ENCODE assay signal across 22 cellular contexts in the genomic region with DNA sequence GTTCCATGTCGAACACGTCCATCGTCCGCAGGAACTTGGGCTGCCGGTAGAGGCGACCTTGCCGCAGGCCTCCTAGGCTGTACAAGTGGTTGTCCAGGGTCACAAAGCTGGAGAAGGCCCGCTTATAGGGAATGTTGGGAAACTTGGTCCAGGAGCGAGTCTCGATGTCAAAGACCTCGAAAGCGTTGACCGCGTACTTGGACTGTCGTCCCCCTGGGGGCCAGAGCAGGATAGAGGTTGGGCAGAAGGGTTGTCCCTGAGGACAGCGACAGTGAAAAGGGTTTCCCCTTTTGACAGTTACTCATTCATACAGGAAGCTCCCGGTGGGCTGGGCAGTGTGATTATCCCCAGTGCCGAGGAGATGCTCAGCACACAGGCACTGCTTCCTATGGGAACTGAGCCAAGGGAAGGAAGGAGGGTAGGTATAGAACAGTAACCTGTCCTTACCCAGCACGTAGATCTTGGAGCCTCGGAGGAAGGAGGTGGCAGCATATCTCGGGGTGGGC. TPM values are rescaled to one million over a fixed set of nuclear protein-coding genes. Genes with fewer than 3 reads are reported as not detected.
A peak's percentile ranks its signal among the peaks of the same experiment; 100 is the strongest.
DNase-seq lines count a peak whose midpoint lies in the region; ATAC-seq and TF ChIP-seq lines count a peak whose summit lies in the region.
"Had no signal": no experiment of that assay in that cellular context is flagged by ENCODE, and none has a peak within 500 bp of the region (broad histone marks: within the 10 kb centered on the region; RNA-seq: fewer than 3 reads in every experiment).

No MANE protein-coding gene starts in this region.

- peaks cover 10% of the 10 kb centered on the region for H3F3A ChIP-seq in neural progenitor cell (ENCODE audit: low read depth)

- no peak overlapping the region for H3K9ac ChIP-seq in neural progenitor cell

- ATAC-seq in natural killer cell treated with Interleukin-12 subunit alpha and Interleukin-12 subunit beta and Interleukin-15 and Interleukin-18, amount 100 ng/mL, for 72 hours, result peak; percentile 50 to 52
- ATAC-seq in natural killer cell, result no peak
- ATAC-seq in activated B cell treated with CpG ODN at 0.5 μM for 24 hours (ENCODE audit: low read depth), result peak; percentile 36
- ATAC-seq in left colon, result no peak
- ATAC-seq: PC-3 had no signal

- H3K4me3 Mint-ChIP-seq in natural killer cell treated with Interleukin-12 subunit alpha and Interleukin-12 subunit beta and Interleukin-15 and Interleukin-18, amount 100 ng/mL, for 72 hours, result peak overlapping the region; percentile 55
- H3K4me3 Mint-ChIP-seq in natural killer cell (no peak overlapping the region), activated B cell treated with CpG ODN at 0.5 μM for 24 hours (no peak overlapping the region), neural progenitor cell (no peak overlapping the region)

- H3K79me2 ChIP-seq in neural progenitor cell (ENCODE audit: low read depth), result no peaks in the 10 kb centered on the region

- peaks cover 15% of the 10 kb centered on the region for H3K4me1 ChIP-seq in neural progenitor cell

- H3K27me3 Mint-ChIP-seq in natural killer cell treated with Interleukin-12 subunit alpha and Interleukin-12 subunit beta and Interleukin-15 and Interleukin-18, amount 100 ng/mL, for 72 hours, result peaks cover 16 to 27% of the 10 kb centered on the region in 2 donors
- peaks cover 20 to 21% of the 10 kb centered on the region in 2 donors for H3K27me3 Mint-ChIP-seq in natural killer cell (ENCODE audit: low read depth in 2 of 2)
- peaks cover 3% of the 10 kb centered on the region for H3K27me3 Mint-ChIP-seq in activated B cell treated with CpG ODN at 0.5 μM for 24 hours
- peaks cover 19% of the 10 kb centered on the region for H3K27me3 Mint-ChIP-seq in neural progenitor cell (ENCODE audit: insufficient read depth, low read depth)

- POLR2A ChIA-PET in activated B cell treated with CpG ODN at 0.5 μM for 24 hours (lab: Charles Lee), result interaction anchor here (0.8 to 1.3 kb wide), 4 partner anchors 51 to 68 kb away, joined by 3 to 4 read pairs (median 3); no protein-coding TSS in a partner anchor

- H3K36me3 ChIP-seq in neural progenitor cell, result no peaks in the 10 kb centered on the region

- H3K4me1 Mint-ChIP-seq in natural killer cell treated with Interleukin-12 subunit alpha and Interleukin-12 subunit beta and Interleukin-15 and Interleukin-18, amount 100 ng/mL, for 72 hours (ENCODE audit: low read depth in 2 of 2), result peaks cover 8 to 23% of the 10 kb centered on the region in 2 donors
- H3K4me1 Mint-ChIP-seq in natural killer cell, result peaks cover 2 to 11% of the 10 kb centered on the region in 2 donors
- peaks cover 11% of the 10 kb centered on the region for H3K4me1 Mint-ChIP-seq in activated B cell treated with CpG ODN at 0.5 μM for 24 hours
- peaks cover 22% of the 10 kb centered on the region for H3K4me1 Mint-ChIP-seq in neural progenitor cell

- H3K27ac Mint-ChIP-seq in natural killer cell treated with Interleukin-12 subunit alpha and Interleukin-12 subunit beta and Interleukin-15 and Interleukin-18, amount 100 ng/mL, for 72 hours, result no peak overlapping the region
- no peak overlapping the region for H3K27ac Mint-ChIP-seq in natural killer cell
- H3K27ac Mint-ChIP-seq in activated B cell treated with CpG ODN at 0.5 μM for 24 hours, result peak overlapping the region; percentile 31
- peak overlapping the region; percentile 26 for H3K27ac Mint-ChIP-seq in neural progenitor cell

- intact Hi-C loops in natural killer cell (cut with micrococcal nuclease) (no loop called here), activated B cell treated with CpG ODN at 0.5 μM for 24 hours (cut with micrococcal nuclease) (loop anchor here (5.0 kb wide), 1 partner anchor 217 kb away; a partner anchor contains a TSS), left colon (cut with DNase I, micrococcal nuclease) (no loop called here)

- H3K36me3 Mint-ChIP-seq in natural killer cell treated with Interleukin-12 subunit alpha and Interleukin-12 subunit beta and Interleukin-15 and Interleukin-18, amount 100 ng/mL, for 72 hours, result no peaks in the 10 kb centered on the region
- H3K36me3 Mint-ChIP-seq in natural killer cell, result no peaks in the 10 kb centered on the region
- H3K36me3 Mint-ChIP-seq in activated B cell treated with CpG ODN at 0.5 μM for 24 hours (ENCODE audit: low read depth), result no peaks in the 10 kb centered on the region
- peaks cover 13% of the 10 kb centered on the region for H3K36me3 Mint-ChIP-seq in neural progenitor cell

- CTCF ChIA-PET in activated B cell treated with CpG ODN at 0.5 μM for 24 hours (lab: Charles Lee), result interaction anchor here (1.0 to 2.1 kb wide), 6 partner anchors 11 to 185 kb away, joined by 3 to 6 read pairs (median 4); no protein-coding TSS in a partner anchor

- H2AFZ ChIP-seq in neural progenitor cell (replicated peaks), result no peak overlapping the region

- H3K27me3 ChIP-seq in neural progenitor cell, result peaks cover 25% of the 10 kb centered on the region

- no peaks in the 10 kb centered on the region for H3K9me3 ChIP-seq in neural progenitor cell (ENCODE audit: low read depth)

- peaks cover 5% of the 10 kb centered on the region for H4K20me1 ChIP-seq in neural progenitor cell (ENCODE audit: low read depth)

- no peak for DNase-seq in natural killer cell treated with Interleukin-12 subunit alpha and Interleukin-12 subunit beta and Interleukin-15 and Interleukin-18, amount 100 ng/mL, for 72 hours (ENCODE audit: low spot score)
- DNase-seq in natural killer cell (no peak), activated B cell treated with CpG ODN at 0.5 μM for 24 hours (no peak), neural progenitor cell (ENCODE audit: low spot score) (no peak), KG1 (lab: John Stamatoyannopoulos, UW) (no peak), NCI-H1417 (lab: John Stamatoyannopoulos, UW) (no peak), SKM-1 (lab: John Stamatoyannopoulos, UW; ENCODE audit: unreplicated experiment) (no peak), left colon (no peak)
- DNase-seq: 8988T, DND-41, IMR-90, Karpas-422, NCI-H1436, NCI-H1930, NCI-H345, NCI-H524 treated with DMSO at 0.1 percent for 48 hours, PC-3, SIG-M5 had no signal

- TF ChIP-seq CTCF in natural killer cell (IDR thresholded peaks at IDR 0.05) (no peak), activated B cell treated with CpG ODN at 0.5 μM for 24 hours (IDR thresholded peaks at IDR 0.05) (no peak), neural progenitor cell (IDR thresholded peaks at IDR 0.05) (no peak)

- no peak overlapping the region for H3K27ac ChIP-seq in neural progenitor cell
- H3K27ac ChIP-seq: HL-60 had no signal

- no peak overlapping the region for H3K4me3 ChIP-seq in neural progenitor cell

- no peaks in the 10 kb centered on the region for H3K9me3 Mint-ChIP-seq in natural killer cell treated with Interleukin-12 subunit alpha and Interleukin-12 subunit beta and Interleukin-15 and Interleukin-18, amount 100 ng/mL, for 72 hours
- H3K9me3 Mint-ChIP-seq in natural killer cell (no peaks in the 10 kb centered on the region), activated B cell treated with CpG ODN at 0.5 μM for 24 hours (no peaks in the 10 kb centered on the region), neural progenitor cell (peaks cover 7% of the 10 kb centered on the region)

- no peak overlapping the region for H3K4me2 ChIP-seq in neural progenitor cell

RNA-seq across cellular contexts. Expression of a gene that starts 17.5 kb away (rescaled TPM):
- total RNA-seq in natural killer cell treated with Interleukin-12 subunit alpha and Interleukin-12 subunit beta and Interleukin-15 and Interleukin-18, amount 100 ng/mL, for 72 hours, result not detected
- total RNA-seq in natural killer cell (not detected), activated B cell treated with CpG ODN at 0.5 μM for 24 hours (0.07 TPM in 1 of 2 replicates, not detected in the other), neural progenitor cell (ENCODE audit: low replicate concordance) (9.7 and 20.2 TPM in 2 replicates), left colon (under 1 TPM; 0.40 to 0.59 TPM)
- total RNA-seq: H4, HT1080, IMR-90, MCF 10A, PC-3 had no signal

RNA-seq across cellular contexts. Expression of a gene that starts 17.7 kb away (rescaled TPM):
- total RNA-seq in natural killer cell treated with Interleukin-12 subunit alpha and Interleukin-12 subunit beta and Interleukin-15 and Interleukin-18, amount 100 ng/mL, for 72 hours, result 1 to 10 TPM; 1.0 to 2.5 TPM
- 10 to 100 TPM; 17.3 to 21.7 (median 21.5) TPM for total RNA-seq in natural killer cell
- total RNA-seq in activated B cell treated with CpG ODN at 0.5 μM for 24 hours, result 26.1 and 26.2 TPM in 2 replicates
- 29.4 and 56.2 TPM in 2 replicates for total RNA-seq in neural progenitor cell (ENCODE audit: low replicate concordance)
- 10 to 100 TPM; 27.7 to 29.2 TPM for total RNA-seq in left colon

Comparison
In these comparisons a context has a peak if more than half of its experiments do, and no peak if none do; other contexts are left out.
1. ATAC-seq: peak in natural killer cell treated with Interleukin-12 subunit alpha and Interleukin-12 subunit beta and Interleukin-15 and Interleukin-18, amount 100 ng/mL, for 72 hours (2 of 2) and activated B cell treated with CpG ODN at 0.5 μM for 24 hours (single experiment); none in natural killer cell (0 of 3) and left colon (single experiment).
2. H3K27ac Mint-ChIP-seq: peak in activated B cell treated with CpG ODN at 0.5 μM for 24 hours (single experiment) and neural progenitor cell (single experiment); none in natural killer cell treated with Interleukin-12 subunit alpha and Interleukin-12 subunit beta and Interleukin-15 and Interleukin-18, amount 100 ng/mL, for 72 hours (0 of 2) and natural killer cell (0 of 2).